Comparison of ENCODE assay signal across 26 cellular contexts in genomic region chr4:87707279-87707918, GRCh38. TPM values are rescaled to one million over a fixed set of nuclear protein-coding genes. Genes with fewer than 3 reads are reported as not detected.
"Had no signal": no experiment of that assay in that cellular context is flagged by ENCODE, and none has a peak within 500 bp of the region (broad histone marks: within the 10 kb centered on the region; RNA-seq: fewer than 3 reads in every experiment).

No MANE protein-coding gene starts in this region.

- H3K27ac ChIP-seq: cardiac muscle cell, tibial nerve had no signal

- DNase-seq: activated B cell treated with CpG ODN at 0.5 μM for 24 hours; activated CD4-positive, alpha-beta T cell treated with anti-CD3 and anti-CD28 coated beads for 48 hours; activated CD8-positive, alpha-beta T cell treated with anti-CD3 and anti-CD28 coated beads for 36 hours; activated naive CD4-positive, alpha-beta T cell; activated naive CD8-positive, alpha-beta T cell treated with anti-CD3 and anti-CD28 coated beads, Interleukin-2, amount 10 ng/mL, durations not matched to agents 7 days and 5 days; activated T-cell treated with anti-CD3 and anti-CD28 coated beads, Interleukin-2, amount 50 U/mL, for 1 hour; amygdala; foreskin melanocyte; glutamatergic neuron; hippocampal formation; naive thymus-derived CD8-positive, alpha-beta T cell; nucleus accumbens; retina; stimulated activated CD4-positive, alpha-beta T cell treated with anti-CD3 and anti-CD28 coated beads, Interleukin-2, amount 100 ng/mL, for 24 hours; SW 1271 had no signal

- H3K4me3 ChIP-seq: cardiac muscle cell, tibial nerve had no signal

- H3K36me3 ChIP-seq: cardiac muscle cell, tibial nerve had no signal

- H3K4me1 ChIP-seq: tibial nerve had no signal

- ATAC-seq: activated CD8-positive, alpha-beta T cell treated with anti-CD3 and anti-CD28 coated beads for 36 hours; activated T-helper 17 cell treated with anti-CD3 and anti-CD28 coated beads, Interleukin-2, amount 50 U/mL, for 72 hours; naive thymus-derived CD8-positive, alpha-beta T cell had no signal

- H3K27me3 ChIP-seq: cardiac muscle cell, tibial nerve had no signal

RNA-seq across cellular contexts. Expression of gene DMP1, which starts 57.3 kb away (rescaled TPM):
- total RNA-seq: activated B cell treated with CpG ODN at 0.5 μM for 24 hours; activated CD8-positive, alpha-beta T cell treated with anti-CD3 and anti-CD28 coated beads for 36 hours; activated naive CD8-positive, alpha-beta T cell treated with anti-CD3 and anti-CD28 coated beads, Interleukin-2, amount 10 ng/mL, durations not matched to agents 7 days and 5 days; activated T-helper 17 cell treated with anti-CD3 and anti-CD28 coated beads, Interleukin-2, amount 50 U/mL, for 72 hours; cardiac muscle cell; epithelial cell of proximal tubule; fibroblast of lung; kidney epithelial cell; liver; mesenteric fat pad; naive thymus-derived CD8-positive, alpha-beta T cell; posterior vena cava; skeletal muscle tissue; T-helper 2 cell treated with Interferon-gamma antibody and Interleukin-4, amounts not matched to agents 100 ng/mL and 5 ng/mL, for 36 hours; tibial nerve had no signal
- polyA plus RNA-seq: cardiac muscle cell; fibroblast of lung; liver; naive thymus-derived CD8-positive, alpha-beta T cell had no signal
